In genomic region chr15:45112592-45113379, GRCh38 we compare ENCODE assay signal across 10 cellular contexts. TPM values are rescaled to one million over a fixed set of nuclear protein-coding genes. Genes with fewer than 3 reads are reported as not detected.
A peak's percentile ranks its signal among the peaks of the same experiment; 100 is the strongest.
DNase-seq lines count a peak whose midpoint lies in the region; ATAC-seq and TF ChIP-seq lines count a peak whose summit lies in the region.
"Had no signal": no experiment of that assay in that cellular context is flagged by ENCODE, and none has a peak within 500 bp of the region (broad histone marks: within the 10 kb centered on the region; RNA-seq: fewer than 3 reads in every experiment).

No MANE protein-coding gene starts in this region.

- DNase-seq in activated T-cell treated with anti-CD3 and anti-CD28 coated beads, Interleukin-2, amount 50 U/mL, for 24 hours, result peak; percentile 49
- DNase-seq in activated T-cell treated with anti-CD3 and anti-CD28 coated beads, Interleukin-2, amount 50 U/mL, for 1 hour, result no peak
- no peak for DNase-seq in activated CD4-positive, alpha-beta memory T cell treated with anti-CD3 and anti-CD28 coated beads for 36 hours
- DNase-seq in iPS-NIHi7 (ENCODE audit: extremely low spot score), result peak; percentile 53
- DNase-seq in suprapubic skin (ENCODE audit: low spot score in 2 of 2), result no peak
- no peak for DNase-seq in NCI-H187 (lab: John Stamatoyannopoulos, UW)
- DNase-seq: nucleus accumbens had no signal

- CTCF ChIA-PET in activated CD4-positive, alpha-beta memory T cell treated with anti-CD3 and anti-CD28 coated beads for 36 hours (lab: Charles Lee), result interaction anchor here (1.1 to 1.5 kb wide), 2 partner anchors 9 to 13 kb away, joined by 3 to 4 read pairs; no protein-coding TSS in a partner anchor

- H3K4me3 ChIP-seq in suprapubic skin, result peak overlapping the region; percentile 30

- H3K27me3 ChIP-seq in suprapubic skin, result peaks cover 90% of the 10 kb centered on the region

- H3K27ac ChIP-seq in suprapubic skin, result no peak overlapping the region

- H3K9me3 ChIP-seq in suprapubic skin, result no peaks in the 10 kb centered on the region

- peak overlapping the region; percentile 44 for H3K27ac Mint-ChIP-seq in activated T-cell treated with anti-CD3 and anti-CD28 coated beads, Interleukin-2, amount 50 U/mL, for 24 hours
- no peak overlapping the region for H3K27ac Mint-ChIP-seq in activated CD4-positive, alpha-beta memory T cell treated with anti-CD3 and anti-CD28 coated beads for 36 hours

- peaks cover 49% of the 10 kb centered on the region for H3K4me1 ChIP-seq in suprapubic skin

- no peaks in the 10 kb centered on the region for H3K9me3 Mint-ChIP-seq in activated T-cell treated with anti-CD3 and anti-CD28 coated beads, Interleukin-2, amount 50 U/mL, for 24 hours
- no peaks in the 10 kb centered on the region for H3K9me3 Mint-ChIP-seq in activated CD4-positive, alpha-beta memory T cell treated with anti-CD3 and anti-CD28 coated beads for 36 hours

- 0% methylated on average over 25 of the region's 57 CpGs for WGBS in suprapubic skin

- ATAC-seq in HG03457 (IDR thresholded peaks at IDR 0.05; ENCODE audit: unreplicated experiment) (no peak), GM19467 (IDR thresholded peaks at IDR 0.05; ENCODE audit: unreplicated experiment) (no peak)

- H3K4me1 Mint-ChIP-seq in activated T-cell treated with anti-CD3 and anti-CD28 coated beads, Interleukin-2, amount 50 U/mL, for 24 hours (ENCODE audit: low read depth), result peaks cover 41% of the 10 kb centered on the region
- H3K4me1 Mint-ChIP-seq in activated CD4-positive, alpha-beta memory T cell treated with anti-CD3 and anti-CD28 coated beads for 36 hours (ENCODE audit: low read depth), result peaks cover 36% of the 10 kb centered on the region

- peaks cover 86% of the 10 kb centered on the region for H3K27me3 Mint-ChIP-seq in activated T-cell treated with anti-CD3 and anti-CD28 coated beads, Interleukin-2, amount 50 U/mL, for 24 hours
- H3K27me3 Mint-ChIP-seq in activated CD4-positive, alpha-beta memory T cell treated with anti-CD3 and anti-CD28 coated beads for 36 hours, result peaks cover 66% of the 10 kb centered on the region

- H3K4me3 Mint-ChIP-seq in activated T-cell treated with anti-CD3 and anti-CD28 coated beads, Interleukin-2, amount 50 U/mL, for 24 hours, result peak overlapping the region; percentile 59
- H3K4me3 Mint-ChIP-seq in activated CD4-positive, alpha-beta memory T cell treated with anti-CD3 and anti-CD28 coated beads for 36 hours, result peak overlapping the region; percentile 27

- TF ChIP-seq CTCF in suprapubic skin (IDR thresholded peaks at IDR 0.05), result no peak

- no peak for TF ChIP-seq EP300 in suprapubic skin (IDR thresholded peaks at IDR 0.05)

- POLR2A ChIA-PET in activated CD4-positive, alpha-beta memory T cell treated with anti-CD3 and anti-CD28 coated beads for 36 hours (lab: Charles Lee), result no interaction called here

- TF ChIP-seq POLR2A in suprapubic skin (IDR thresholded peaks at IDR 0.05), result no peak

- intact Hi-C loops in activated CD4-positive, alpha-beta memory T cell treated with anti-CD3 and anti-CD28 coated beads for 36 hours (cut with micrococcal nuclease), result no loop called here

- H3K36me3 Mint-ChIP-seq in activated T-cell treated with anti-CD3 and anti-CD28 coated beads, Interleukin-2, amount 50 U/mL, for 24 hours (ENCODE audit: low read depth), result no peaks in the 10 kb centered on the region
- H3K36me3 Mint-ChIP-seq in activated CD4-positive, alpha-beta memory T cell treated with anti-CD3 and anti-CD28 coated beads for 36 hours, result no peaks in the 10 kb centered on the region

- H3K36me3 ChIP-seq in suprapubic skin, result no peaks in the 10 kb centered on the region

RNA-seq across cellular contexts. Expression of gene DUOX2, which starts 1.2 kb away (rescaled TPM):
- under 1 TPM; 0.02 to 0.19 TPM for total RNA-seq in activated CD4-positive, alpha-beta memory T cell treated with anti-CD3 and anti-CD28 coated beads for 36 hours
- total RNA-seq in suprapubic skin, result 10 to 100 TPM in 2 of 4 donors, 1 to 10 TPM in 2; 2.3 to 32.6 (median 6.9) TPM
- total RNA-seq: epithelial cell of proximal tubule had no signal

RNA-seq across cellular contexts. Expression of gene DUOXA2, which starts 1.3 kb away (rescaled TPM):
- total RNA-seq in activated CD4-positive, alpha-beta memory T cell treated with anti-CD3 and anti-CD28 coated beads for 36 hours, result not detected
- not detected for total RNA-seq in suprapubic skin
- total RNA-seq: epithelial cell of proximal tubule had no signal

RNA-seq across cellular contexts. Expression of gene DUOXA1, which starts 16.9 kb away (rescaled TPM):
- under 1 TPM; 0.19 to 0.36 TPM for total RNA-seq in activated CD4-positive, alpha-beta memory T cell treated with anti-CD3 and anti-CD28 coated beads for 36 hours
- total RNA-seq in suprapubic skin, result 100 to 1,000 TPM in 1 of 4 donors, 10 to 100 TPM in 3; 65.6 to 178 (median 89.6) TPM

RNA-seq across cellular contexts. Expression of gene DUOX1, which starts 17.0 kb away (rescaled TPM):
- total RNA-seq in activated CD4-positive, alpha-beta memory T cell treated with anti-CD3 and anti-CD28 coated beads for 36 hours, result under 1 TPM; 0.51 to 0.74 TPM
- 100 to 1,000 TPM in 3 of 4 donors, 10 to 100 TPM in 1; 87.2 to 246 (median 165) TPM for total RNA-seq in suprapubic skin

Comparison
In these comparisons a context has a peak if more than half of its experiments do, and no peak if none do; other contexts are left out.
1. DNase-seq: peak in activated T-cell treated with anti-CD3 and anti-CD28 coated beads, Interleukin-2, amount 50 U/mL, for 24 hours (single experiment) and iPS-NIHi7 (single experiment); none in activated T-cell treated with anti-CD3 and anti-CD28 coated beads, Interleukin-2, amount 50 U/mL, for 1 hour (single experiment), activated CD4-positive, alpha-beta memory T cell treated with anti-CD3 and anti-CD28 coated beads for 36 hours (single experiment), suprapubic skin (0 of 2) and NCI-H187 (0 of 2).
2. RNA of gene DUOXA1, which starts 16.9 kb away (total RNA-seq): 65.6 to 178 TPM in suprapubic skin; 0.19 to 0.36 TPM in activated CD4-positive, alpha-beta memory T cell treated with anti-CD3 and anti-CD28 coated beads for 36 hours; every median in the first group is over 10 times any median in the second.